17 cellular contexts compared by ENCODE assay signal in genomic region chr4:65623509-65623908, GRCh38. TPM values are rescaled to one million over a fixed set of nuclear protein-coding genes. Genes with fewer than 3 reads are reported as not detected.
A peak's percentile ranks its signal among the peaks of the same experiment; 100 is the strongest.
DNase-seq lines count a peak whose midpoint lies in the region; ATAC-seq, FAIRE-seq and TF ChIP-seq lines count a peak whose summit lies in the region.
"Had no signal": no experiment of that assay in that cellular context is flagged by ENCODE, and none has a peak within 500 bp of the region (broad histone marks: within the 10 kb centered on the region; RNA-seq: fewer than 3 reads in every experiment).

No MANE protein-coding gene starts in this region.

- DNase-seq in AG08396 (ENCODE audit: low spot score), result peak; percentile 6
- peak; percentile 67 for DNase-seq in HT1080 (ENCODE audit: low read depth)
- peak; percentile 87 for DNase-seq in astrocyte (ENCODE audit: low read depth)
- peak; percentile 80 for DNase-seq in iris pigment epithelial cell (ENCODE audit: low read depth)
- no peak for DNase-seq in C1 segment of cervical spinal cord (lab: John Stamatoyannopoulos, UW)
- no peak for DNase-seq in Calu3
- DNase-seq in NCI-H1048 (lab: John Stamatoyannopoulos, UW), result no peak
- DNase-seq: activated CD4-positive, alpha-beta T cell treated with anti-CD3 and anti-CD28 coated beads for 48 hours; caudate nucleus; mucosa of descending colon; stimulated activated naive CD8-positive, alpha-beta T cell treated with anti-CD3 and anti-CD28 coated beads, Interleukin-15, amount 100 ng/mL, for 72 hours; T-helper 17 cell had no signal

- no peak for ATAC-seq in GM21423 (IDR thresholded peaks at IDR 0.05; ENCODE audit: unreplicated experiment)
- ATAC-seq: mucosa of descending colon; stimulated activated naive CD8-positive, alpha-beta T cell treated with anti-CD3 and anti-CD28 coated beads, Interleukin-15, amount 100 ng/mL, for 72 hours; T-helper 17 cell had no signal

- H3K9ac ChIP-seq in astrocyte (ENCODE audit: low read length), result peak overlapping the region; percentile 43

- peaks cover 49% of the 10 kb centered on the region for H3K79me2 ChIP-seq in astrocyte (ENCODE audit: insufficient read depth, low read length)

- H3K27me3 ChIP-seq in astrocyte (ENCODE audit: insufficient read depth, low read length), result no peaks in the 10 kb centered on the region

- no peaks in the 10 kb centered on the region for H3K36me3 ChIP-seq in astrocyte (ENCODE audit: insufficient read depth, low read length)

- CTCF ChIA-PET in Calu3 (lab: Charles Lee), result no interaction called here

- H3K4me1 Mint-ChIP-seq in astrocyte (ENCODE audit: low read depth, unreplicated experiment), result peaks cover 8% of the 10 kb centered on the region
- H3K4me1 Mint-ChIP-seq in Calu3 (ENCODE audit: low read depth, unreplicated experiment), result no peaks in the 10 kb centered on the region
- H3K4me1 Mint-ChIP-seq: stimulated activated naive CD8-positive, alpha-beta T cell treated with anti-CD3 and anti-CD28 coated beads, Interleukin-15, amount 100 ng/mL, for 72 hours; T-helper 17 cell had no signal

- H3K27ac Mint-ChIP-seq in astrocyte (ENCODE audit: unreplicated experiment) (peak overlapping the region; percentile 69), Calu3 (ENCODE audit: unreplicated experiment) (no peak overlapping the region)
- H3K27ac Mint-ChIP-seq: activated T-helper 2 cell treated with anti-CD3 and anti-CD28 coated beads, Interferon-gamma antibody, Interleukin-2, Interleukin-4, amounts not matched to agents 10 μg/mL and 5 μg/mL and 100 μg/mL, durations not matched to agents 14 hours and 24 hours and 36 hours; stimulated activated naive CD8-positive, alpha-beta T cell treated with anti-CD3 and anti-CD28 coated beads, Interleukin-15, amount 100 ng/mL, for 72 hours; T-helper 17 cell had no signal

- no peaks in the 10 kb centered on the region for H3K36me3 Mint-ChIP-seq in astrocyte (ENCODE audit: low read depth, unreplicated experiment)
- H3K36me3 Mint-ChIP-seq in Calu3 (ENCODE audit: insufficient read depth, unreplicated experiment), result no peaks in the 10 kb centered on the region

- no peak overlapping the region for H3K4me3 ChIP-seq in astrocyte (ENCODE audit: insufficient read depth, low read depth, low read length)
- H3K4me3 ChIP-seq: mucosa of descending colon had no signal

- H3K9me3 Mint-ChIP-seq in astrocyte (ENCODE audit: unreplicated experiment) (no peaks in the 10 kb centered on the region), Calu3 (ENCODE audit: low read depth, unreplicated experiment) (no peaks in the 10 kb centered on the region)
- H3K9me3 Mint-ChIP-seq: activated T-helper 2 cell treated with anti-CD3 and anti-CD28 coated beads, Interferon-gamma antibody, Interleukin-2, Interleukin-4, amounts not matched to agents 10 μg/mL and 5 μg/mL and 100 μg/mL, durations not matched to agents 14 hours and 24 hours and 36 hours; stimulated activated naive CD8-positive, alpha-beta T cell treated with anti-CD3 and anti-CD28 coated beads, Interleukin-15, amount 100 ng/mL, for 72 hours had no signal

- no peaks in the 10 kb centered on the region for H3K27me3 Mint-ChIP-seq in astrocyte (ENCODE audit: low read depth, unreplicated experiment)
- no peaks in the 10 kb centered on the region for H3K27me3 Mint-ChIP-seq in Calu3 (ENCODE audit: unreplicated experiment)
- H3K27me3 Mint-ChIP-seq: stimulated activated naive CD8-positive, alpha-beta T cell treated with anti-CD3 and anti-CD28 coated beads, Interleukin-15, amount 100 ng/mL, for 72 hours; T-helper 17 cell had no signal

- intact Hi-C loops in Calu3 (cut with micrococcal nuclease; ENCODE audit: unreplicated experiment), result no loop called here

- no peaks in the 10 kb centered on the region for H4K20me1 ChIP-seq in astrocyte (ENCODE audit: insufficient read depth, low read length)

- no peak overlapping the region for H2AFZ ChIP-seq in astrocyte (ENCODE audit: low read depth, low read length)

- peak overlapping the region; percentile 90 for H3K27ac ChIP-seq in astrocyte (ENCODE audit: low read depth, low read length)
- H3K27ac ChIP-seq: C4-2B, epithelial cell of prostate had no signal

- H3K4me1 ChIP-seq in astrocyte (ENCODE audit: insufficient read depth, low read length), result peaks cover 13% of the 10 kb centered on the region

- H3K9me3 ChIP-seq in astrocyte (ENCODE audit: insufficient read depth, low read depth, low read length), result no peaks in the 10 kb centered on the region
- H3K9me3 ChIP-seq: mucosa of descending colon had no signal

- no TSS peak for BruUV-seq in Calu3 (replicated peaks; lab: Mats Ljungman, UMichigan)

- TF ChIP-seq CTCF in astrocyte (IDR thresholded peaks at IDR 0.05; ENCODE audit: insufficient read depth, low read depth, low read length) (no peak), Calu3 (IDR thresholded peaks at IDR 0.05; ENCODE audit: unreplicated experiment) (no peak)

- H3K4me3 Mint-ChIP-seq in astrocyte (ENCODE audit: unreplicated experiment) (no peak overlapping the region), Calu3 (ENCODE audit: low read depth, unreplicated experiment) (no peak overlapping the region)
- H3K4me3 Mint-ChIP-seq: stimulated activated naive CD8-positive, alpha-beta T cell treated with anti-CD3 and anti-CD28 coated beads, Interleukin-15, amount 100 ng/mL, for 72 hours; T-helper 17 cell had no signal

- peak; percentile 41 for FAIRE-seq in astrocyte (lab: Jason Lieb, UNC)

- H3K4me2 ChIP-seq in astrocyte (ENCODE audit: low read length), result peak overlapping the region; percentile 11

RNA-seq across cellular contexts. Expression of gene EPHA5, which starts 46.8 kb away (rescaled TPM):
- not detected in 2 replicates for total RNA-seq in HT1080 (2014; rRNA removed; shearing (Covaris generic))
- 0.01 TPM in 1 of 2 replicates, not detected in the other for polyA plus RNA-seq in HT1080 (2015; cell fraction: cytosol; rRNA removed)
- polyA plus RNA-seq in HT1080 (2015; cell fraction: nucleus; rRNA removed), result 0.08 and 0.10 TPM in 2 replicates
- total RNA-seq in astrocyte (1.2 and 1.3 TPM in 2 replicates), Calu3 (2022) (not detected in 2 replicates)
- total RNA-seq: activated T-helper 2 cell treated with anti-CD3 and anti-CD28 coated beads, Interferon-gamma antibody, Interleukin-2, Interleukin-4, amounts not matched to agents 10 μg/mL and 5 μg/mL and 100 μg/mL, durations not matched to agents 14 hours and 24 hours and 36 hours; OCI-LY7; T-helper 17 cell had no signal

Comparison
In these comparisons a context has a peak if more than half of its experiments do, and no peak if none do; other contexts are left out.
1. DNase-seq: peak in AG08396 (single experiment), HT1080 (single experiment), astrocyte (single experiment) and iris pigment epithelial cell (single experiment); none in C1 segment of cervical spinal cord (0 of 14), Calu3 (single experiment) and NCI-H1048 (single experiment).